Comparison of ENCODE assay signal across 8 cellular contexts in the genomic region with DNA sequence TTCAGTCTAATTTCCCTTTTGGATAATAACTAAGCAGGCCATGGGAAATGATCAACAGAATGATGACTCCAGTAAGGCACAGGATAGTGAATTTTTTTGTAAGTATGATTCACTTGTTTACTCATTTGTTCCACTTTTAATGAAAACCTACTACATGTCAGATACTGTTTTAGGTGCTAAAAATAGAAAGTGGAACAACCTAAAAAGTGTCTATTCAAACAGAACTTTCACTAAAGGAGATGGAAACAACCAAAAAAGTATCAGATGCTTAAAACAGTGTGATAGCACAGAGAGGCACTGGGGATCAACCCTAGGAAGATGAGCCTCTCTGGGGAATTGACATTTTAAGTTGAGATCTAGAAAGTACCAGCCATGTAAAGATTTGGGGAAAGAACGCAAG. TPM values are rescaled to one million over a fixed set of nuclear protein-coding genes. Genes with fewer than 3 reads are reported as not detected.
DNase-seq lines count a peak whose midpoint lies in the region; ATAC-seq and TF ChIP-seq lines count a peak whose summit lies in the region.

No MANE protein-coding gene starts in this region.

- no peaks in the 10 kb centered on the region for H3K36me3 ChIP-seq in upper lobe of right lung

- H3K4me3 ChIP-seq in upper lobe of right lung = no peak overlapping the region

- H3K9me3 ChIP-seq in upper lobe of right lung = no peaks in the 10 kb centered on the region

- H3K4me1 ChIP-seq in upper lobe of right lung = peaks cover 34% of the 10 kb centered on the region

- ATAC-seq in GM18519 (IDR thresholded peaks at IDR 0.05; ENCODE audit: low FRiP score, unreplicated experiment) (peak; percentile 70), GM21786 (IDR thresholded peaks at IDR 0.05; ENCODE audit: unreplicated experiment) (peak; percentile 54), HG03571 (IDR thresholded peaks at IDR 0.05; ENCODE audit: unreplicated experiment) (peak; percentile 50), upper lobe of right lung (no peak)

- TF ChIP-seq CTCF in upper lobe of right lung (IDR thresholded peaks at IDR 0.05) = no peak

- intact Hi-C loops in upper lobe of right lung (cut with DNase I) = no loop called here

- DNase-seq in kidney glomerular epithelial cell (lab: John Stamatoyannopoulos, UW) = peak; percentile 12
- no peak for DNase-seq in upper lobe of right lung
- no peak for DNase-seq in GM19238 (ENCODE audit: insufficient read length, low spot score)
- no peak for DNase-seq in SKM-1 (lab: John Stamatoyannopoulos, UW; ENCODE audit: unreplicated experiment)
- no peak for DNase-seq in SIG-M5 (lab: John Stamatoyannopoulos, UW)

- H3K27ac ChIP-seq in upper lobe of right lung = no peak overlapping the region

- no peaks in the 10 kb centered on the region for H3K27me3 ChIP-seq in upper lobe of right lung

RNA-seq across cellular contexts. Expression of gene RYK, which starts 11.1 kb away (rescaled TPM):
- 56.6 TPM for total RNA-seq in upper lobe of right lung
